Comparison of ENCODE assay signal across 18 cellular contexts in the genomic region with DNA sequence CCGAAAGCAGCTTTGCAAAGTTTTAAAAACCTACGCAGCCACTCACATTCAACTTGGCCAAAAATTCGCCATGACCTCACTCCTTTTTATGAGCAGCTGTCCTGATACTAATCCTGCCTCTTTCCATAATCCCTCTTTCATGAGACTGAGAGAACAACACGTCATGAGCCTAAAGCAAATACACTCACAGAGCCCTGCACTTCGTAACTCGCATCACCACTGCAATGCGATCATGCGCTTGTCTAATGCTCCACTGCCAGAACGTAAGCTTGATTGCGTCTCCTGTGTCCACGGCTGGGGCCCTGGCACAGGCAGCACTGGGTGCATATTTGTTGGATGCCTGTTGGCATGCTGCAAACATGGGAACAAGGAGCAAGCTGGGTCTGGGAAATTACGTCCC. TPM values are rescaled to one million over a fixed set of nuclear protein-coding genes. Genes with fewer than 3 reads are reported as not detected.
DNase-seq lines count a peak whose midpoint lies in the region; ATAC-seq and TF ChIP-seq lines count a peak whose summit lies in the region.
"Had no signal": no experiment of that assay in that cellular context is flagged by ENCODE, and none has a peak within 500 bp of the region (broad histone marks: within the 10 kb centered on the region; RNA-seq: fewer than 3 reads in every experiment).

No MANE protein-coding gene starts in this region.

- H3K79me1 ChIP-seq in neuronal stem cell (ENCODE audit: low read depth, low read length): no peaks in the 10 kb centered on the region

- no peak overlapping the region for H2AFZ ChIP-seq in neuronal stem cell (ENCODE audit: low read length)

- H3K36me3 ChIP-seq in heart left ventricle: no peaks in the 10 kb centered on the region
- peaks cover 2 to 3% of the 10 kb centered on the region in 2 donors for H3K36me3 ChIP-seq in neuronal stem cell (replicated peaks in 1 of 2; ENCODE audit: control insufficient read depth in 2 of 2, insufficient read depth in 2 of 2, low read length in 2 of 2)
- no peaks in the 10 kb centered on the region for H3K36me3 ChIP-seq in upper lobe of right lung
- H3K36me3 ChIP-seq: BE2C had no signal

- H2BK12ac ChIP-seq in neuronal stem cell (ENCODE audit: low read length): no peak overlapping the region

- DNase-seq in SHP77 (lab: John Stamatoyannopoulos, UW): peak; percentile 99
- DNase-seq in heart left ventricle: peak in 1 of 5 donors; percentile 37
- DNase-seq in neuronal stem cell (ENCODE audit: low spot score): no peak
- DNase-seq in upper lobe of right lung: no peak
- DNase-seq in middle frontal gyrus (ENCODE audit: extremely low spot score, low spot score): no peak
- no peak for DNase-seq in amniotic stem cell (lab: John Stamatoyannopoulos, UW)
- DNase-seq: activated CD8-positive, alpha-beta memory T cell treated with anti-CD3 and anti-CD28 coated beads, Interleukin-2, amount 50 U/mL, for 4 hours; activated naive CD4-positive, alpha-beta T cell treated with Interleukin-2 at 50 U/mL for 16 hours; BE2C; foreskin keratinocyte; immature natural killer cell; midbrain; MV-4-11; stimulated activated CD4-positive, alpha-beta T cell treated with anti-CD3 and anti-CD28 coated beads, Interleukin-2, amount 100 ng/mL, for 48 hours; T-helper 2 cell had no signal

- H3K9ac ChIP-seq in neuronal stem cell (ENCODE audit: low read depth, low read length, poor library complexity): no peak overlapping the region

- H3K9me3 ChIP-seq in heart left ventricle (no peaks in the 10 kb centered on the region), neuronal stem cell (replicated peaks in 1 of 2; ENCODE audit: control insufficient read depth in 2 of 2, insufficient read depth in 1 of 2, low read depth in 1 of 2, low read length in 2 of 2) (no peaks in the 10 kb centered on the region), upper lobe of right lung (no peaks in the 10 kb centered on the region)
- H3K9me3 ChIP-seq: BE2C had no signal

- no peak overlapping the region for H3K14ac ChIP-seq in neuronal stem cell (ENCODE audit: low read length)

- H4K91ac ChIP-seq in neuronal stem cell (ENCODE audit: low read depth, low read length, poor library complexity): no peak overlapping the region

- intact Hi-C loops in heart left ventricle (cut with DNase I): loop anchor here in 2 of 10 donors (10.0 kb wide), 2 partner anchors 64 to 166 kb away; partner anchors contain the start of gene PMP22 (in 1 of the 2)
- intact Hi-C loops in upper lobe of right lung (cut with DNase I): no loop called here

- TF ChIP-seq CTCF in heart left ventricle (IDR thresholded peaks at IDR 0.05) (no peak), upper lobe of right lung (IDR thresholded peaks at IDR 0.05) (no peak)

- H3K4me2 ChIP-seq in neuronal stem cell (ENCODE audit: insufficient read depth, low read length, poor library complexity, severe bottlenecking): no peak overlapping the region

- no peak overlapping the region for H3K4ac ChIP-seq in neuronal stem cell (ENCODE audit: low read length)

- no peak overlapping the region for H2AK5ac ChIP-seq in neuronal stem cell (ENCODE audit: low read depth, low read length)

- H3K4me1 ChIP-seq in heart left ventricle: peaks cover 3 to 31% (median 15%) of the 10 kb centered on the region in 12 donors
- no peaks in the 10 kb centered on the region for H3K4me1 ChIP-seq in neuronal stem cell (ENCODE audit: control insufficient read depth in 2 of 2, insufficient read depth in 1 of 2, low read depth in 1 of 2, low read length in 2 of 2)
- peaks cover 10% of the 10 kb centered on the region for H3K4me1 ChIP-seq in upper lobe of right lung
- H3K4me1 ChIP-seq: BE2C, foreskin keratinocyte had no signal

- H3K27ac ChIP-seq in heart left ventricle (peak overlapping the region in 9 of 12 donors; percentile 30 to 84 (median 56)), neuronal stem cell (replicated peaks; ENCODE audit: low read length) (no peak overlapping the region), upper lobe of right lung (no peak overlapping the region)
- H3K27ac ChIP-seq: foreskin keratinocyte, RWPE1 had no signal

- H3K18ac ChIP-seq in neuronal stem cell (ENCODE audit: low read length): peak overlapping the region; percentile 23

- H2BK5ac ChIP-seq in neuronal stem cell (ENCODE audit: low read length): no peak overlapping the region

- WGBS in heart left ventricle, 4 donors: 78 to 86% (median 84%) methylated on average over 12 of the region's 12 CpGs
- no CpG with 5 or more reads among the region's 12 CpGs for WGBS in neuronal stem cell (ENCODE audit: extremely low coverage in 2 of 2, insufficient read length in 2 of 2, insufficient replicate concordance in 1 of 2), 2 donors

- H3K23ac ChIP-seq in neuronal stem cell (ENCODE audit: low read depth, low read length, poor library complexity): no peak overlapping the region

- no peak overlapping the region for H3K4me3 ChIP-seq in heart left ventricle
- no peak overlapping the region for H3K4me3 ChIP-seq in neuronal stem cell (ENCODE audit: low read length in 2 of 2)
- no peak overlapping the region for H3K4me3 ChIP-seq in upper lobe of right lung

- H2BK120ac ChIP-seq in neuronal stem cell (ENCODE audit: low read depth, low read length): no peak overlapping the region

- no peak for TF ChIP-seq POLR2A in heart left ventricle (IDR thresholded peaks at IDR 0.05)

- ATAC-seq in heart left ventricle (peak; percentile 6 to 63 (median 48)), upper lobe of right lung (peak; percentile 18), GM19463 (IDR thresholded peaks at IDR 0.05; ENCODE audit: unreplicated experiment) (no peak)
- ATAC-seq: activated CD4-positive, CD25-positive, alpha-beta regulatory T cell treated with anti-CD3 and anti-CD28 coated beads, Interleukin-2, amount 50 U/mL, for 24 hours; foreskin keratinocyte had no signal

- H2BK15ac ChIP-seq in neuronal stem cell (ENCODE audit: low read length): no peak overlapping the region

- no peak overlapping the region for H4K8ac ChIP-seq in neuronal stem cell (ENCODE audit: low read depth, low read length)

- H3K27me3 ChIP-seq in heart left ventricle (no peaks in the 10 kb centered on the region), neuronal stem cell (ENCODE audit: control insufficient read depth in 3 of 3, insufficient read depth in 3 of 3, low read depth in 1 of 3, low read length in 3 of 3) (no peaks in the 10 kb centered on the region), upper lobe of right lung (no peaks in the 10 kb centered on the region)
- H3K27me3 ChIP-seq: BE2C, foreskin keratinocyte had no signal

RNA-seq across cellular contexts. Expression of gene CDRT4, which starts 36.2 kb away (rescaled TPM):
- total RNA-seq in heart left ventricle: 1 to 10 TPM in 3 of 9 donors, under 1 TPM in 4, not detected in 2; 0.56 to 4.7 (median 0.96) TPM
- polyA plus RNA-seq in heart left ventricle: 1 to 10 TPM in 1 of 2 donors, under 1 TPM in 1; 0.12 to 1.9 TPM
- 10.4 TPM for polyA plus RNA-seq in neuronal stem cell (2013, experiment 1 of 2)
- polyA plus RNA-seq in neuronal stem cell (2013, experiment 2 of 2): 12.6 TPM
- 9.0 TPM for total RNA-seq in upper lobe of right lung

Comparison
In these comparisons a context has a peak if more than half of its experiments do, and no peak if none do; other contexts are left out.
1. DNase-seq: peak in SHP77 (2 of 2); none in neuronal stem cell (single experiment), upper lobe of right lung (single experiment), middle frontal gyrus (single experiment) and amniotic stem cell (single experiment).
2. H3K27ac ChIP-seq: peak in heart left ventricle (9 of 12); none in neuronal stem cell (single experiment) and upper lobe of right lung (single experiment).